18 cellular contexts compared by ENCODE assay signal in the genomic region with DNA sequence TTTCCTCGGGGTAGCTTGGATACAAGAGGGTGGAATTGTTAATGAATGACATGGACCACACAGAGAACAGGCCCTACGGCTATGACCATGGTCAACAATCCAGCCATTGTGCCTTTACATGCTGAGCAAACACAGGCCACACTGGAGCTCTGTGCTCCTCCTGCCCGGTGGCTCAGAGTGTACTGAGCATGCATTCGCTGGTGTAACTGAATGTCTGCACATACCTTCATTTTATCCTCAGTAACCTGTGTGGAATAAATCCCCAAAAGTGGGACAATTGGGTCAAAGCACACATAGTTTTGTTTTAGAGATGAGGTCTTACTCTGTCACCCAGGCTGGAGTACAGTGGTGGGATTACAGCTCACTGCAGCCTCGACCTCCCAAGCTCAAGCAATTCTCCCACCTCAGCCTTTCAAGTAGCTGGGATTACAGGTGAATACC. TPM values are rescaled to one million over a fixed set of nuclear protein-coding genes. Genes with fewer than 3 reads are reported as not detected.
DNase-seq lines count a peak whose midpoint lies in the region; ATAC-seq and TF ChIP-seq lines count a peak whose summit lies in the region.
"Had no signal": no experiment of that assay in that cellular context is flagged by ENCODE, and none has a peak within 500 bp of the region (broad histone marks: within the 10 kb centered on the region; RNA-seq: fewer than 3 reads in every experiment).

No MANE protein-coding gene starts in this region.

- peaks cover 3 to 6% of the 10 kb centered on the region in 2 donors for H3K36me3 ChIP-seq in body of pancreas (replicated peaks in 1 of 2; ENCODE audit: insufficient read depth in 1 of 2, low read depth in 2 of 2)

- H3K4me3 ChIP-seq in body of pancreas: no peak overlapping the region
- H3K4me3 ChIP-seq: BLaER1 treated with 17β-estradiol and CSF1 and Interleukin-3, amounts not matched to agents 10 nM and 100 nM; MG63 had no signal

- TF ChIP-seq CTCF in body of pancreas (IDR thresholded peaks at IDR 0.05): no peak

- intact Hi-C loops in body of pancreas (cut with DNase I): no loop called here

- H3K27ac ChIP-seq in body of pancreas (no peak overlapping the region), temporal lobe (ENCODE audit: low read depth, low read length) (peak overlapping the region; percentile 88)
- H3K27ac ChIP-seq: BLaER1 treated with 17β-estradiol and CSF1 and Interleukin-3, amounts not matched to agents 10 nM and 100 nM had no signal

- H3K27me3 ChIP-seq in body of pancreas: no peaks in the 10 kb centered on the region
- H3K27me3 ChIP-seq: BLaER1 treated with 17β-estradiol and CSF1 and Interleukin-3, amounts not matched to agents 10 nM and 100 nM; MG63 had no signal

- no peak for TF ChIP-seq POLR2A in body of pancreas (IDR thresholded peaks at IDR 0.05)

- ATAC-seq in body of pancreas (peak; percentile 47), GM18861 (IDR thresholded peaks at IDR 0.05; ENCODE audit: unreplicated experiment) (no peak)
- ATAC-seq: left ventricle myocardium superior; naive thymus-derived CD8-positive, alpha-beta T cell had no signal

- no peaks in the 10 kb centered on the region for H3K4me1 ChIP-seq in body of pancreas
- H3K4me1 ChIP-seq: BLaER1 treated with 17β-estradiol and CSF1 and Interleukin-3, amounts not matched to agents 10 nM and 100 nM had no signal

- 70 to 74% methylated on average over 5 of the region's 5 CpGs for WGBS in body of pancreas, 2 donors

- H3K9me3 ChIP-seq in body of pancreas: no peaks in the 10 kb centered on the region
- H3K9me3 ChIP-seq: MG63 had no signal

- peak; percentile 93 for DNase-seq in NCI-H146 (lab: John Stamatoyannopoulos, UW)
- DNase-seq in body of pancreas: peak in 1 of 4 donors; percentile 24
- peak; percentile 86 for DNase-seq in medulla oblongata (ENCODE audit: extremely low spot score)
- no peak for DNase-seq in NCI-H2171 treated with DMSO at 0.1 percent for 48 hours (lab: John Stamatoyannopoulos, UW)
- DNase-seq in GOT3 (lab: John Stamatoyannopoulos, UW): no peak
- DNase-seq: activated gamma-delta T cell treated with Interleukin-2 at 50 U/mL for 16 hours; DND-41; H7; left ventricle myocardium superior; MG63; naive thymus-derived CD8-positive, alpha-beta T cell; NCI-H2081 treated with DMSO at 0.1 percent for 48 hours; NCI-H748 treated with DMSO at 0.1 percent for 48 hours; stimulated activated CD4-positive, alpha-beta T cell treated with anti-CD3 and anti-CD28 coated beads, Interleukin-1b, Interleukin-23, amount 100 ng/mL, for 48 hours; T-helper 2 cell had no signal

RNA-seq across cellular contexts. Expression of gene LRP11, which starts 32.8 kb away (rescaled TPM):
- total RNA-seq in body of pancreas (10 to 100 TPM; 21.0 to 28.0 TPM), temporal lobe (17.9 TPM)

Comparison
In these comparisons a context has a peak if more than half of its experiments do, and no peak if none do; other contexts are left out.
1. DNase-seq: peak in NCI-H146 (single experiment) and medulla oblongata (single experiment); none in NCI-H2171 treated with DMSO at 0.1 percent for 48 hours (single experiment) and GOT3 (single experiment).